2 cellular contexts compared by ENCODE assay signal in the genomic region with DNA sequence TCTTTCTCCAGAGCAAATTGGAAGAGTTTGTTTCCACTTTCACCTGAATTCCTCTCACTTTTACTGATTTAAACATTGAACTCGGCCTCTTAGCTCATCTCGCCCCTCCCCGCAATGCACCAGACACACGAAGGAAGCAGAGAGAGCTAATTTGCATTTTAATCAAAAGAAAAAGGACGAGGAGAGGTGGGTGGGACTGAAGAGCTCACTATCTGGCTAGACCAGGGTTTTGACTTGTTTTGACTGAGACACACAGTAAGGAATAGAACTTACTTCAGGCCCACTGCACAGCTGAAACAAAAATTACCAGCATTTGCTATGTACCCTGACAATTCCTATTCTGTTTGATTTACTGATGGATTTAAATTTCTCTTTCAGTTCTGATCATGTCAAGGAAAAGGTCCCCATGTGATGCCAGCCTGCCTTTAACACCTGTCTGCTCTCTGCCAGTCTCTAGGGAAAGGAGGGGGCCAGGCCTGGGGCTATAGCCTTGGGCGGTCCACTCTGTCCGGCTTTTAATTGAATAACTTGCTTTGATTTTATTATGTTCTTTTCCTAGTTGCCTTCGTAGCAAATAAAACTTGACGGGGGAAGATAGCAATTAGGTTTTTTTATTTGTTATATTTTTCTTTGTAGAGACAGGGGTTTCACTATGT.
TF ChIP-seq lines count a peak whose summit lies in the region.

No MANE protein-coding gene starts in this region.

TF ChIP-seq in K562, 482 proteins besides CTCF, POLR2A, EP300 and RAD21 (continued from another document):
- TF ChIP-seq ZNF175 (CRISPR knock-in tag; IDR thresholded peaks at IDR 0.05; ENCODE audit: low read depth), result no peak
- TF ChIP-seq NCOA6 (IDR thresholded peaks at IDR 0.05), result no peak
- TF ChIP-seq ESRRA (IDR thresholded peaks at IDR 0.05; ENCODE audit: borderline replicate concordance, low read depth), result no peak
- TF ChIP-seq FOXJ3 (CRISPR knock-in tag; IDR thresholded peaks at IDR 0.05), result no peak
- no peak for TF ChIP-seq REST (CRISPR knock-in tag; IDR thresholded peaks at IDR 0.05; ENCODE audit: low read depth)
- TF ChIP-seq PTRF (tag; IDR thresholded peaks at IDR 0.05), result no peak
- TF ChIP-seq IFI16 (CRISPR knock-in tag; IDR thresholded peaks at IDR 0.05), result no peak
- TF ChIP-seq EGR1 (conservative IDR thresholded peaks at IDR 0.05), result no peak
- TF ChIP-seq BDP1 (IDR thresholded peaks at IDR 0.05; ENCODE audit: insufficient read depth, insufficient read length), result no peak
- no peak for TF ChIP-seq PPARD (CRISPR knock-in tag; IDR thresholded peaks at IDR 0.05)
- TF ChIP-seq, protein P1, sequence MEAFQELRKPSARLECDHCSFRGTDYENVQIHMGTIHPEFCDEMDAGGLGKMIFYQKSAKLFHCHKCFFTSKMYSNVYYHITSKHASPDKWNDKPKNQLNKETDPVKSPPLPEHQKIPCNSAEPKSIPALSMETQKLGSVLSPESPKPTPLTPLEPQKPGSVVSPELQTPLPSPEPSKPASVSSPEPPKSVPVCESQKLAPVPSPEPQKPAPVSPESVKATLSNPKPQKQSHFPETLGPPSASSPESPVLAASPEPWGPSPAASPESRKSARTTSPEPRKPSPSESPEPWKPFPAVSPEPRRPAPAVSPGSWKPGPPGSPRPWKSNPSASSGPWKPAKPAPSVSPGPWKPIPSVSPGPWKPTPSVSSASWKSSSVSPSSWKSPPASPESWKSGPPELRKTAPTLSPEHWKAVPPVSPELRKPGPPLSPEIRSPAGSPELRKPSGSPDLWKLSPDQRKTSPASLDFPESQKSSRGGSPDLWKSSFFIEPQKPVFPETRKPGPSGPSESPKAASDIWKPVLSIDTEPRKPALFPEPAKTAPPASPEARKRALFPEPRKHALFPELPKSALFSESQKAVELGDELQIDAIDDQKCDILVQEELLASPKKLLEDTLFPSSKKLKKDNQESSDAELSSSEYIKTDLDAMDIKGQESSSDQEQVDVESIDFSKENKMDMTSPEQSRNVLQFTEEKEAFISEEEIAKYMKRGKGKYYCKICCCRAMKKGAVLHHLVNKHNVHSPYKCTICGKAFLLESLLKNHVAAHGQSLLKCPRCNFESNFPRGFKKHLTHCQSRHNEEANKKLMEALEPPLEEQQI (IDR thresholded peaks at IDR 0.05), result no peak
- TF ChIP-seq SREBF2 (CRISPR knock-in tag; IDR thresholded peaks at IDR 0.05), result no peak
- TF ChIP-seq CREM (IDR thresholded peaks at IDR 0.05; ENCODE audit: low read depth), result no peak

TF ChIP-seq in neural cell, 6 proteins besides CTCF, POLR2A, EP300 and RAD21 (continued from another document):
- no peak for TF ChIP-seq REST (IDR thresholded peaks at IDR 0.05; ENCODE audit: borderline replicate concordance)
- no peak for TF ChIP-seq TAF1 (IDR thresholded peaks at IDR 0.05; ENCODE audit: low read depth)
